Comparison of ENCODE assay signal across 8 cellular contexts in genomic region chr6:30721198-30722024, GRCh38. TPM values are rescaled to one million over a fixed set of nuclear protein-coding genes. Genes with fewer than 3 reads are reported as not detected.
DNase-seq lines count a peak whose midpoint lies in the region; ATAC-seq, FAIRE-seq and TF ChIP-seq lines count a peak whose summit lies in the region.

No MANE protein-coding gene starts in this region.

- WGBS in mesendoderm (ENCODE audit: extremely low coverage, insufficient coverage, low lambda C conversion rate), result no CpG with 5 or more reads among the region's 71 CpGs

- peak overlapping the region; percentile 90 for H3K27ac ChIP-seq in mesendoderm (ENCODE audit: low read depth, low read length)

- H3K4me3 Mint-ChIP-seq in effector memory CD8-positive, alpha-beta T cell, result peak overlapping the region; percentile 97 to 99

- H3K4me1 Mint-ChIP-seq in effector memory CD8-positive, alpha-beta T cell (ENCODE audit: low read depth in 2 of 2), result peaks cover 48 to 50% of the 10 kb centered on the region in 2 donors

- no peaks in the 10 kb centered on the region for H3K27me3 Mint-ChIP-seq in effector memory CD8-positive, alpha-beta T cell

- H3K23ac ChIP-seq in mesendoderm (ENCODE audit: low read length), result peak overlapping the region; percentile 85

- peak overlapping the region; percentile 29 for H2BK120ac ChIP-seq in mesendoderm (ENCODE audit: low read depth, low read length)

- H3K9ac ChIP-seq in mesendoderm (ENCODE audit: low read length), result peak overlapping the region; percentile 99

- H3K18ac ChIP-seq in mesendoderm (ENCODE audit: low read length), result peak overlapping the region; percentile 97

- H2BK15ac ChIP-seq in mesendoderm (replicated peaks; ENCODE audit: low read depth), result no peak overlapping the region

- DNase-seq in GM12892 (ENCODE audit: insufficient read length), result peak; percentile 71
- DNase-seq in HTR-8/SVneo (ENCODE audit: insufficient read length, low spot score), result peak; percentile 64
- DNase-seq in NOMO-1 treated with DMSO at 0.1 percent for 48 hours (lab: John Stamatoyannopoulos, UW; ENCODE audit: unreplicated experiment), result peak; percentile 84
- DNase-seq in activated CD8-positive, alpha-beta memory T cell treated with anti-CD3 and anti-CD28 coated beads for 48 hours (ENCODE audit: low read depth in 2 of 3, low spot score in 2 of 3), result peak; percentile 91 to 96 (median 94)
- DNase-seq in effector memory CD8-positive, alpha-beta T cell, result peak; percentile 93 to 95 (median 93)
- DNase-seq in mesendoderm, result peak; percentile 92
- peak; percentile 96 for DNase-seq in stimulated activated CD8-positive, alpha-beta memory T cell treated with anti-CD3 and anti-CD28 coated beads, Interleukin-12 subunit alpha, Interleukin-12 subunit beta, amount 100 ng/mL, for 24 hours (ENCODE audit: extremely low read depth)

- H3K4me3 ChIP-seq in mesendoderm (ENCODE audit: low read length), result peak overlapping the region; percentile 95

- H3K56ac ChIP-seq in mesendoderm (ENCODE audit: low read length), result peak overlapping the region; percentile 98

- H3K79me1 ChIP-seq in mesendoderm (ENCODE audit: low read length), result peaks cover 1% of the 10 kb centered on the region

- peak overlapping the region; percentile 81 to 91 for H3K27ac Mint-ChIP-seq in effector memory CD8-positive, alpha-beta T cell

- peaks cover 0 to 9% of the 10 kb centered on the region in 2 donors for H3K9me3 Mint-ChIP-seq in effector memory CD8-positive, alpha-beta T cell

- H2AK5ac ChIP-seq in mesendoderm (ENCODE audit: low read length), result peak overlapping the region; percentile 27

- ATAC-seq in effector memory CD8-positive, alpha-beta T cell (replicated peaks), result peak; percentile 40
- ATAC-seq in HG02973 (IDR thresholded peaks at IDR 0.05; ENCODE audit: unreplicated experiment), result no peak

- peaks cover 19% of the 10 kb centered on the region for H3K36me3 ChIP-seq in mesendoderm (ENCODE audit: control insufficient read depth, insufficient read depth, low read length)

- peak; percentile 48 for FAIRE-seq in GM12892 (lab: Jason Lieb, UNC)
- FAIRE-seq in HTR-8/SVneo (lab: Jason Lieb, UNC), result peak; percentile 63

- peak overlapping the region; percentile 99 for H3K4ac ChIP-seq in mesendoderm (ENCODE audit: low read depth, low read length)

- H3K4me2 ChIP-seq in mesendoderm (ENCODE audit: low read length), result peak overlapping the region; percentile 53

- peaks cover under 1% of the 10 kb centered on the region for H3K4me1 ChIP-seq in mesendoderm (ENCODE audit: control insufficient read depth, low read depth, low read length)

- peaks cover 67% of the 10 kb centered on the region for H3K36me3 Mint-ChIP-seq in effector memory CD8-positive, alpha-beta T cell (ENCODE audit: insufficient read depth)

- H4K8ac ChIP-seq in mesendoderm (ENCODE audit: low read depth, low read length), result peak overlapping the region; percentile 67

- peaks cover 40% of the 10 kb centered on the region for H3K79me2 ChIP-seq in mesendoderm (ENCODE audit: control insufficient read depth, insufficient read depth, low read length)

- no peaks in the 10 kb centered on the region for H3K27me3 ChIP-seq in mesendoderm (ENCODE audit: insufficient read depth, low read length, poor library complexity)

- no peak overlapping the region for H4K5ac ChIP-seq in mesendoderm (ENCODE audit: low read length)

- peak overlapping the region; percentile 73 for H2BK5ac ChIP-seq in mesendoderm (ENCODE audit: low read length)

- TF ChIP-seq POLR2A in GM12892 (IDR thresholded peaks at IDR 0.05; ENCODE audit: low read depth, low read length), result peak; percentile 78

RNA-seq across cellular contexts. Expression of gene TUBB, which starts 1.3 kb away (rescaled TPM):
- polyA plus RNA-seq in GM12892 (2012; ENCODE audit: missing spikeins), result 826 TPM
- 1,956 TPM for polyA plus RNA-seq in mesendoderm (2013, experiment 1 of 2)
- 1,954 TPM for polyA plus RNA-seq in mesendoderm (2013, experiment 2 of 2)

RNA-seq across cellular contexts. Expression of gene MDC1, which starts 4.3 kb away (rescaled TPM):
- 56.4 TPM for polyA plus RNA-seq in GM12892 (2012; ENCODE audit: missing spikeins)
- 30.4 TPM for polyA plus RNA-seq in mesendoderm (2013, experiment 1 of 2)
- 29.4 TPM for polyA plus RNA-seq in mesendoderm (2013, experiment 2 of 2)

RNA-seq across cellular contexts. Expression of gene FLOT1, which starts 21.1 kb away (rescaled TPM):
- polyA plus RNA-seq in GM12892 (2012; ENCODE audit: missing spikeins), result 105 TPM
- 70.7 TPM for polyA plus RNA-seq in mesendoderm (2013, experiment 1 of 2)
- 68.2 TPM for polyA plus RNA-seq in mesendoderm (2013, experiment 2 of 2)

RNA-seq across cellular contexts. Expression of gene IER3, which starts 22.9 kb away (rescaled TPM):
- 49.1 TPM for polyA plus RNA-seq in GM12892 (2012; ENCODE audit: missing spikeins)
- polyA plus RNA-seq in mesendoderm (2013, experiment 1 of 2), result 285 TPM
- 254 TPM for polyA plus RNA-seq in mesendoderm (2013, experiment 2 of 2)

RNA-seq across cellular contexts. Expression of gene NRM, which starts 30.6 kb away (rescaled TPM):
- polyA plus RNA-seq in GM12892 (2012; ENCODE audit: missing spikeins), result 20.7 TPM
- polyA plus RNA-seq in mesendoderm (2013, experiment 1 of 2), result 49.8 TPM
- polyA plus RNA-seq in mesendoderm (2013, experiment 2 of 2), result 49.7 TPM
